In genomic region chr5:81994679-81995078, GRCh38 we compare ENCODE assay signal across 26 cellular contexts.
"Had no signal": no experiment of that assay in that cellular context is flagged by ENCODE, and none has a peak within 500 bp of the region (broad histone marks: within the 10 kb centered on the region; RNA-seq: fewer than 3 reads in every experiment).

No MANE protein-coding gene starts in this region.

- H3K4me3 Mint-ChIP-seq: activated CD4-positive, alpha-beta T cell treated with anti-CD3 and anti-CD28 coated beads for 36 hours; activated naive CD8-positive, alpha-beta T cell treated with anti-CD3 and anti-CD28 coated beads for 36 hours; activated T-cell treated with anti-CD3 and anti-CD28 coated beads, Interleukin-2, amount 50 U/mL, for 4 hours; immature natural killer cell; mesothelial cell of epicardium; naive thymus-derived CD8-positive, alpha-beta T cell; T-helper 1 cell treated with Interleukin-12 subunit alpha and Interleukin-12 subunit beta and Interleukin-4 antibody, amounts not matched to agents 30 μg/mL and 1 μg/mL, for 36 hours; WTC11 had no signal

- H3K4me1 Mint-ChIP-seq: mesothelial cell of epicardium, WTC11 had no signal

- H3K27ac ChIP-seq: esophagus muscularis mucosa, left ventricle myocardium inferior, upper lobe of left lung had no signal

- H3K27me3 Mint-ChIP-seq: activated CD4-positive, alpha-beta T cell treated with anti-CD3 and anti-CD28 coated beads for 36 hours; activated naive CD8-positive, alpha-beta T cell treated with anti-CD3 and anti-CD28 coated beads for 36 hours; naive thymus-derived CD8-positive, alpha-beta T cell; progenitor cell of endocrine pancreas had no signal

- H3K4me1 ChIP-seq: esophagus muscularis mucosa, left ventricle myocardium inferior, upper lobe of left lung had no signal

- H3K27me3 ChIP-seq: esophagus muscularis mucosa, upper lobe of left lung had no signal

- DNase-seq: activated CD4-positive, alpha-beta T cell treated with anti-CD3 and anti-CD28 coated beads for 36 hours; activated CD4-positive, alpha-beta T cell treated with anti-CD3 and anti-CD28 coated beads, Interleukin-2, amount 50 U/mL, for 4 hours; activated CD8-positive, alpha-beta memory T cell treated with anti-CD3 and anti-CD28 coated beads for 24 hours; activated CD8-positive, alpha-beta memory T cell treated with anti-CD3 and anti-CD28 coated beads, Interleukin-2, amount 50 U/mL, for 4 hours; activated naive CD4-positive, alpha-beta T cell; activated naive CD8-positive, alpha-beta T cell treated with anti-CD3 and anti-CD28 coated beads for 36 hours; activated T-cell treated with anti-CD3 and anti-CD28 coated beads, Interleukin-2, amount 50 U/mL, for 4 hours; amniotic stem cell; caudate nucleus; dermis blood vessel endothelial cell; effector memory CD4-positive, alpha-beta T cell; immature natural killer cell; kidney glomerular epithelial cell; left ventricle myocardium inferior; naive thymus-derived CD8-positive, alpha-beta T cell; stimulated activated CD4-positive, alpha-beta T cell treated with anti-CD3 and anti-CD28 coated beads, Interleukin-4, amount 100 ng/mL, for 24 hours; stimulated activated naive CD8-positive, alpha-beta T cell treated with anti-CD3 and anti-CD28 coated beads, Interleukin-15, Interleukin-2, amounts not matched to agents 100 U/mL and 50 U/mL, for 24 hours; T1000; upper lobe of left lung had no signal

- FAIRE-seq: endothelial cell of umbilical vein had no signal

- H3K27ac Mint-ChIP-seq: activated CD4-positive, alpha-beta T cell treated with anti-CD3 and anti-CD28 coated beads for 36 hours; activated naive CD8-positive, alpha-beta T cell treated with anti-CD3 and anti-CD28 coated beads for 36 hours; activated T-helper 2 cell treated with anti-CD3 and anti-CD28 coated beads, Interferon-gamma antibody, Interleukin-2, Interleukin-4, amounts not matched to agents 10 μg/mL and 5 μg/mL and 100 μg/mL, durations not matched to agents 14 hours and 24 hours and 36 hours; immature natural killer cell; mesothelial cell of epicardium; naive thymus-derived CD8-positive, alpha-beta T cell; progenitor cell of endocrine pancreas; T-helper 1 cell treated with Interleukin-12 subunit alpha and Interleukin-12 subunit beta and Interleukin-4 antibody, amounts not matched to agents 30 μg/mL and 1 μg/mL, for 36 hours; WTC11 had no signal

- H3K36me3 ChIP-seq: left ventricle myocardium inferior had no signal

- ATAC-seq: activated CD4-positive, alpha-beta T cell treated with anti-CD3 and anti-CD28 coated beads for 36 hours; activated T-cell treated with anti-CD3 and anti-CD28 coated beads, Interleukin-2, amount 50 U/mL, for 4 hours; naive thymus-derived CD8-positive, alpha-beta T cell; stimulated activated naive CD8-positive, alpha-beta T cell treated with anti-CD3 and anti-CD28 coated beads, Interleukin-15, Interleukin-2, amounts not matched to agents 100 U/mL and 50 U/mL, for 24 hours; WTC11 had no signal

- H3K9me3 ChIP-seq: esophagus muscularis mucosa, left ventricle myocardium inferior, upper lobe of left lung had no signal

- H3K4me3 ChIP-seq: esophagus muscularis mucosa, left ventricle myocardium inferior, upper lobe of left lung had no signal
